Comparison of ENCODE assay signal across 15 cellular contexts in the genomic region with DNA sequence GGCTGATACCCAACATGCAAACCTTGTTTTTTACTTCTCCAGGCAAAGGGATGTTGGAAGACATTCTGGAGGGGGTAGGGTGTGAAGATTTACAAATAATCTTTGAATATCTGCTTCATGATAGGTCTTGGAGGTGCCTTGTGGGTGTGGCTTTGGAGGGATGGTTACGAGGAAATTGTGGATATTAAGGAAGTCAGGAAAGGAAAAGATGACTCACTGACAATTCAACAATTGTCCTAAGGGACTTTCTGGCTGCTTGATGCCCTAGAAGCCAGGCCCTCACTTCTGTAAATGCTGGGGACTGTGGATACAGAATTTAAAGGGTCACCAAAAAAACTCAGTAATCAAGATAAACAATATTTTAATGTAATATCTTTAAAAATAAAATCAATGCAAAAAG. TPM values are rescaled to one million over a fixed set of nuclear protein-coding genes. Genes with fewer than 3 reads are reported as not detected.
A peak's percentile ranks its signal among the peaks of the same experiment; 100 is the strongest.
DNase-seq lines count a peak whose midpoint lies in the region; TF ChIP-seq lines count a peak whose summit lies in the region.
"Had no signal": no experiment of that assay in that cellular context is flagged by ENCODE, and none has a peak within 500 bp of the region (broad histone marks: within the 10 kb centered on the region; RNA-seq: fewer than 3 reads in every experiment).

No MANE protein-coding gene starts in this region.

- peaks cover 43% of the 10 kb centered on the region for H3K36me3 ChIP-seq in HUES6 (ENCODE audit: control insufficient read depth, insufficient read depth, low read length)

- H3K36me3 Mint-ChIP-seq in activated CD4-positive, alpha-beta memory T cell treated with anti-CD3 and anti-CD28 coated beads for 36 hours = peaks cover 31% of the 10 kb centered on the region
- H3K36me3 Mint-ChIP-seq in activated CD4-positive, alpha-beta memory T cell treated with anti-CD3 and anti-CD28 coated beads, Interleukin-2, amount 10 ng/mL, durations not matched to agents 7 days and 5 days (ENCODE audit: low read depth) = peaks cover 73% of the 10 kb centered on the region
- H3K36me3 Mint-ChIP-seq in osteocyte (ENCODE audit: unreplicated experiment) = peaks cover 37% of the 10 kb centered on the region
- peaks cover 37 to 48% of the 10 kb centered on the region in 2 donors for H3K36me3 Mint-ChIP-seq in CD14-positive monocyte

- no peak for TF ChIP-seq CTCF in epithelial cell of esophagus (IDR thresholded peaks at IDR 0.05; ENCODE audit: insufficient read depth, low read depth, low read length, missing control alignments)
- no peak for TF ChIP-seq CTCF in osteocyte (IDR thresholded peaks at IDR 0.05)
- no peak for TF ChIP-seq CTCF in CD14-positive monocyte (IDR thresholded peaks at IDR 0.05)

- CTCF ChIA-PET in activated CD4-positive, alpha-beta memory T cell treated with anti-CD3 and anti-CD28 coated beads for 36 hours (lab: Charles Lee) = no interaction called here
- CTCF ChIA-PET in activated CD4-positive, alpha-beta memory T cell treated with anti-CD3 and anti-CD28 coated beads, Interleukin-2, amount 10 ng/mL, durations not matched to agents 7 days and 5 days (lab: Charles Lee) = no interaction called here

- peak overlapping the region; percentile 16 for H3K4me3 Mint-ChIP-seq in activated CD4-positive, alpha-beta memory T cell treated with anti-CD3 and anti-CD28 coated beads for 36 hours
- H3K4me3 Mint-ChIP-seq in activated CD4-positive, alpha-beta memory T cell treated with anti-CD3 and anti-CD28 coated beads, Interleukin-2, amount 10 ng/mL, durations not matched to agents 7 days and 5 days = no peak overlapping the region
- H3K4me3 Mint-ChIP-seq in osteocyte (ENCODE audit: unreplicated experiment) = peak overlapping the region; percentile 91
- no peak overlapping the region for H3K4me3 Mint-ChIP-seq in CD14-positive monocyte

- no peaks in the 10 kb centered on the region for H3K9me3 ChIP-seq in HUES6 (ENCODE audit: control insufficient read depth, insufficient read depth, low read depth, low read length)
- H3K9me3 ChIP-seq: upper lobe of right lung had no signal

- POLR2A ChIA-PET in activated CD4-positive, alpha-beta memory T cell treated with anti-CD3 and anti-CD28 coated beads for 36 hours (lab: Charles Lee) = interaction anchor here (2.2 kb wide), 1 partner anchor 38 kb away, joined by 9 read pairs; a partner anchor contains a TSS
- POLR2A ChIA-PET in activated CD4-positive, alpha-beta memory T cell treated with anti-CD3 and anti-CD28 coated beads, Interleukin-2, amount 10 ng/mL, durations not matched to agents 7 days and 5 days (lab: Charles Lee) = no interaction called here

- H3K9me3 Mint-ChIP-seq in activated CD4-positive, alpha-beta memory T cell treated with anti-CD3 and anti-CD28 coated beads for 36 hours = no peaks in the 10 kb centered on the region
- H3K9me3 Mint-ChIP-seq in activated CD4-positive, alpha-beta memory T cell treated with anti-CD3 and anti-CD28 coated beads, Interleukin-2, amount 10 ng/mL, durations not matched to agents 7 days and 5 days = peaks cover 36% of the 10 kb centered on the region
- H3K9me3 Mint-ChIP-seq in osteocyte (ENCODE audit: unreplicated experiment) = no peaks in the 10 kb centered on the region
- peaks cover 22 to 70% (median 45%) of the 10 kb centered on the region in 7 donors for H3K9me3 Mint-ChIP-seq in CD14-positive monocyte

- no peak for DNase-seq in activated CD4-positive, alpha-beta memory T cell treated with anti-CD3 and anti-CD28 coated beads for 36 hours
- DNase-seq in activated CD4-positive, alpha-beta memory T cell treated with anti-CD3 and anti-CD28 coated beads, Interleukin-2, amount 10 ng/mL, durations not matched to agents 7 days and 5 days = no peak
- peak; percentile 52 for DNase-seq in epithelial cell of esophagus (ENCODE audit: low read depth)
- no peak for DNase-seq in osteocyte (ENCODE audit: extremely low spot score, unreplicated experiment)
- DNase-seq in CD14-positive monocyte (ENCODE audit: low spot score) = no peak
- DNase-seq in anterior cingulate cortex (lab: John Stamatoyannopoulos, UW) = no peak
- no peak for DNase-seq in SW 1271 (lab: John Stamatoyannopoulos, UW)
- DNase-seq: activated CD4-positive, alpha-beta T cell treated with anti-CD3 and anti-CD28 coated beads, Interleukin-2, amount 50 U/mL, for 4 hours; cortex of kidney; NCI-H1092 treated with DMSO at 0.1 percent for 48 hours; NCI-H446 treated with DMSO at 0.1 percent for 48 hours; stimulated activated CD4-positive, alpha-beta T cell treated with anti-CD3 and anti-CD28 coated beads, Interleukin-12 subunit alpha, Interleukin-12 subunit beta, amount 100 ng/mL, for 4 hours; upper lobe of right lung had no signal

- H3K4me3 ChIP-seq in HUES6 (ENCODE audit: low read depth, low read length) = no peak overlapping the region
- no peak overlapping the region for H3K4me3 ChIP-seq in epithelial cell of esophagus (ENCODE audit: low read length)

- H3K4me1 ChIP-seq in HUES6 (ENCODE audit: control insufficient read depth, insufficient read depth, low read length) = peaks cover 29% of the 10 kb centered on the region

- no peak overlapping the region for H3K27ac Mint-ChIP-seq in activated CD4-positive, alpha-beta memory T cell treated with anti-CD3 and anti-CD28 coated beads for 36 hours
- no peak overlapping the region for H3K27ac Mint-ChIP-seq in activated CD4-positive, alpha-beta memory T cell treated with anti-CD3 and anti-CD28 coated beads, Interleukin-2, amount 10 ng/mL, durations not matched to agents 7 days and 5 days
- H3K27ac Mint-ChIP-seq in osteocyte (ENCODE audit: unreplicated experiment) (peak overlapping the region; percentile 88), CD14-positive monocyte (no peak overlapping the region)
- H3K27ac Mint-ChIP-seq: T-helper 2 cell treated with Interferon-gamma antibody and Interleukin-4, amounts not matched to agents 5 μg/mL and 100 μg/mL, for 36 hours had no signal

- intact Hi-C loops in activated CD4-positive, alpha-beta memory T cell treated with anti-CD3 and anti-CD28 coated beads for 36 hours (cut with micrococcal nuclease) = loop anchor here (5.0 kb wide), 1 partner anchor 39 kb away; a partner anchor contains a TSS
- intact Hi-C loops in CD14-positive monocyte (cut with micrococcal nuclease) = loop anchor here (5.0 to 10.0 kb wide), 2 partner anchors 39 to 1589 kb away; a partner anchor contains a TSS

- H3K27me3 ChIP-seq in HUES6 (ENCODE audit: control insufficient read depth, insufficient read depth, low read length) = no peaks in the 10 kb centered on the region
- H3K27me3 ChIP-seq: upper lobe of right lung had no signal

- H3K27me3 Mint-ChIP-seq in activated CD4-positive, alpha-beta memory T cell treated with anti-CD3 and anti-CD28 coated beads for 36 hours = no peaks in the 10 kb centered on the region
- H3K27me3 Mint-ChIP-seq in activated CD4-positive, alpha-beta memory T cell treated with anti-CD3 and anti-CD28 coated beads, Interleukin-2, amount 10 ng/mL, durations not matched to agents 7 days and 5 days = no peaks in the 10 kb centered on the region
- no peaks in the 10 kb centered on the region for H3K27me3 Mint-ChIP-seq in osteocyte (ENCODE audit: unreplicated experiment)
- H3K27me3 Mint-ChIP-seq in CD14-positive monocyte (ENCODE audit: low read depth in 3 of 3) = peaks cover 0 to 3% (median 0%) of the 10 kb centered on the region in 3 donors

- peak overlapping the region; percentile 81; the same call in 1 of the 2 replicates for H3K27ac ChIP-seq in HUES6 (ENCODE audit: low read depth, low read length)
- H3K27ac ChIP-seq: upper lobe of right lung had no signal

- peaks cover 23% of the 10 kb centered on the region for H3K4me1 Mint-ChIP-seq in activated CD4-positive, alpha-beta memory T cell treated with anti-CD3 and anti-CD28 coated beads for 36 hours (ENCODE audit: low read depth)
- H3K4me1 Mint-ChIP-seq in activated CD4-positive, alpha-beta memory T cell treated with anti-CD3 and anti-CD28 coated beads, Interleukin-2, amount 10 ng/mL, durations not matched to agents 7 days and 5 days = peaks cover 22% of the 10 kb centered on the region
- H3K4me1 Mint-ChIP-seq in osteocyte (ENCODE audit: unreplicated experiment) (peaks cover 33% of the 10 kb centered on the region), CD14-positive monocyte (peaks cover 16% of the 10 kb centered on the region)

- peak overlapping the region; percentile 56 for H3K9ac ChIP-seq in HUES6 (ENCODE audit: low read length)

RNA-seq across cellular contexts. Expression of a gene that starts 37.4 kb away (rescaled TPM):
- 1 to 10 TPM; 3.8 to 4.4 TPM for total RNA-seq in activated CD4-positive, alpha-beta memory T cell treated with anti-CD3 and anti-CD28 coated beads for 36 hours
- 1 to 10 TPM; 4.3 to 4.8 TPM for total RNA-seq in activated CD4-positive, alpha-beta memory T cell treated with anti-CD3 and anti-CD28 coated beads, Interleukin-2, amount 10 ng/mL, durations not matched to agents 7 days and 5 days
- total RNA-seq in osteocyte = 5.8 and 7.3 TPM in 2 replicates
- 1 to 10 TPM; 1.3 to 1.6 TPM for polyA plus RNA-seq in CD14-positive monocyte

Comparison
In these comparisons a context has a peak if more than half of its experiments do, and no peak if none do; other contexts are left out.
1. H3K4me3 Mint-ChIP-seq: peak in activated CD4-positive, alpha-beta memory T cell treated with anti-CD3 and anti-CD28 coated beads for 36 hours (single experiment) and osteocyte (single experiment); none in activated CD4-positive, alpha-beta memory T cell treated with anti-CD3 and anti-CD28 coated beads, Interleukin-2, amount 10 ng/mL, durations not matched to agents 7 days and 5 days (single experiment) and CD14-positive monocyte (0 of 2).